1 cellular context compared by ENCODE assay signal in genomic region chr17:76501018-76501826, GRCh38.
TF ChIP-seq lines count a peak whose summit lies in the region.

Gene RHBDF2, minus strand, starts transcription at chr17:76501423. Its CDS starts 19,899 bp downstream, at chr17:76481524.

TF ChIP-seq in HepG2, 621 proteins besides CTCF, POLR2A, EP300 and RAD21 (continued from another document and continues in another):
- no peak for TF ChIP-seq NFIC (IDR thresholded peaks at IDR 0.05; ENCODE audit: low read length)
- TF ChIP-seq ZNF512B (CRISPR knock-in tag; IDR thresholded peaks at IDR 0.05; ENCODE audit: borderline replicate concordance): no peak
- no peak for TF ChIP-seq PPARG (CRISPR knock-in tag; conservative IDR thresholded peaks at IDR 0.05)
- no peak for TF ChIP-seq TCF7L2 (IDR thresholded peaks at IDR 0.05; ENCODE audit: low read depth, low read length)
- 0 out of 2 replicates have a peak, but pooled peaks have one; percentile 36 for TF ChIP-seq TGIF2 (CRISPR knock-in tag; IDR thresholded peaks at IDR 0.05)
- no peak for TF ChIP-seq GATAD2A (CRISPR knock-in tag; IDR thresholded peaks at IDR 0.05)
- TF ChIP-seq ZBTB42 (CRISPR knock-in tag; IDR thresholded peaks at IDR 0.05): no peak
- TF ChIP-seq MED1 (CRISPR knock-in tag; IDR thresholded peaks at IDR 0.05): 0 out of 2 replicates have a peak, but pooled peaks have one; percentile 7
- TF ChIP-seq, protein P1, sequence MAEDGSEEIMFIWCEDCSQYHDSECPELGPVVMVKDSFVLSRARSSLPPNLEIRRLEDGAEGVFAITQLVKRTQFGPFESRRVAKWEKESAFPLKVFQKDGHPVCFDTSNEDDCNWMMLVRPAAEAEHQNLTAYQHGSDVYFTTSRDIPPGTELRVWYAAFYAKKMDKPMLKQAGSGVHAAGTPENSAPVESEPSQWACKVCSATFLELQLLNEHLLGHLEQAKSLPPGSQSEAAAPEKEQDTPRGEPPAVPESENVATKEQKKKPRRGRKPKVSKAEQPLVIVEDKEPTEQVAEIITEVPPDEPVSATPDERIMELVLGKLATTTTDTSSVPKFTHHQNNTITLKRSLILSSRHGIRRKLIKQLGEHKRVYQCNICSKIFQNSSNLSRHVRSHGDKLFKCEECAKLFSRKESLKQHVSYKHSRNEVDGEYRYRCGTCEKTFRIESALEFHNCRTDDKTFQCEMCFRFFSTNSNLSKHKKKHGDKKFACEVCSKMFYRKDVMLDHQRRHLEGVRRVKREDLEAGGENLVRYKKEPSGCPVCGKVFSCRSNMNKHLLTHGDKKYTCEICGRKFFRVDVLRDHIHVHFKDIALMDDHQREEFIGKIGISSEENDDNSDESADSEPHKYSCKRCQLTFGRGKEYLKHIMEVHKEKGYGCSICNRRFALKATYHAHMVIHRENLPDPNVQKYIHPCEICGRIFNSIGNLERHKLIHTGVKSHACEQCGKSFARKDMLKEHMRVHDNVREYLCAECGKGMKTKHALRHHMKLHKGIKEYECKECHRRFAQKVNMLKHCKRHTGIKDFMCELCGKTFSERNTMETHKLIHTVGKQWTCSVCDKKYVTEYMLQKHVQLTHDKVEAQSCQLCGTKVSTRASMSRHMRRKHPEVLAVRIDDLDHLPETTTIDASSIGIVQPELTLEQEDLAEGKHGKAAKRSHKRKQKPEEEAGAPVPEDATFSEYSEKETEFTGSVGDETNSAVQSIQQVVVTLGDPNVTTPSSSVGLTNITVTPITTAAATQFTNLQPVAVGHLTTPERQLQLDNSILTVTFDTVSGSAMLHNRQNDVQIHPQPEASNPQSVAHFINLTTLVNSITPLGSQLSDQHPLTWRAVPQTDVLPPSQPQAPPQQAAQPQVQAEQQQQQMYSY (CRISPR knock-in tag; IDR thresholded peaks at IDR 0.05): peak; percentile 46; the same call in 1 of the 2 replicates
- peak; percentile 40; the same call in 1 of the 2 replicates for TF ChIP-seq ZNF770 (CRISPR knock-in tag; IDR thresholded peaks at IDR 0.05)
- TF ChIP-seq ZNF543 (CRISPR knock-in tag; IDR thresholded peaks at IDR 0.05): 0 out of 2 replicates have a peak, but pooled peaks have one; percentile 51
- no peak; the same call in 1 of the 2 replicates for TF ChIP-seq ZNF619 (CRISPR knock-in tag; IDR thresholded peaks at IDR 0.05)
- 0 out of 2 replicates have a peak, but pooled peaks have one; percentile 23 for TF ChIP-seq ZSCAN22 (CRISPR knock-in tag; IDR thresholded peaks at IDR 0.05)
- TF ChIP-seq DMAP1 (CRISPR knock-in tag; IDR thresholded peaks at IDR 0.05): peak; percentile 32
- peak; percentile 48 for TF ChIP-seq HNRNPK (IDR thresholded peaks at IDR 0.05; ENCODE audit: low read depth, low read length, poor library complexity, severe bottlenecking)
- TF ChIP-seq CEBPB (IDR thresholded peaks at IDR 0.05; ENCODE audit: borderline replicate concordance, low read depth, low read length): no peak
- TF ChIP-seq JARID2 (CRISPR knock-in tag; IDR thresholded peaks at IDR 0.05; ENCODE audit: insufficient replicate concordance): no peak
- TF ChIP-seq ZNF841 (CRISPR knock-in tag; IDR thresholded peaks at IDR 0.05; ENCODE audit: borderline replicate concordance): no peak
- 0 out of 2 replicates have a peak, but pooled peaks have one; percentile 35 for TF ChIP-seq ZNF768 (CRISPR knock-in tag; IDR thresholded peaks at IDR 0.05)
- no peak for TF ChIP-seq GPBP1L1 (CRISPR knock-in tag; IDR thresholded peaks at IDR 0.05)
- no peak for TF ChIP-seq ZNF678 (CRISPR knock-in tag; IDR thresholded peaks at IDR 0.05)
- no peak for TF ChIP-seq PLSCR1 (CRISPR knock-in tag; IDR thresholded peaks at IDR 0.05; ENCODE audit: borderline replicate concordance)
- TF ChIP-seq, protein P2, sequence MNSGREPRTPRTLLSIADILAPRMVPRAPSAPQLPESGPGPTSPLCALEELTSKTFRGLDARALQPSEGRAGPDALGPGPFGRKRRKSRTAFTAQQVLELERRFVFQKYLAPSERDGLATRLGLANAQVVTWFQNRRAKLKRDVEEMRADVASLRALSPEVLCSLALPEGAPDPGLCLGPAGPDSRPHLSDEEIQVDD (CRISPR knock-in tag; IDR thresholded peaks at IDR 0.05; ENCODE audit: borderline replicate concordance): no peak
- peak; percentile 58 for TF ChIP-seq TEAD3 (CRISPR knock-in tag; optimal IDR thresholded peaks at IDR 0.05; ENCODE audit: borderline replicate concordance)
- no peak for TF ChIP-seq KDM5A (IDR thresholded peaks at IDR 0.05; ENCODE audit: borderline replicate concordance, low read length)
- TF ChIP-seq AKAP8 (CRISPR knock-in tag; IDR thresholded peaks at IDR 0.05): no peak; the same call in none of the 2 replicates
- TF ChIP-seq RFX1 (IDR thresholded peaks at IDR 0.05): no peak
- TF ChIP-seq ZNF138 (CRISPR knock-in tag; IDR thresholded peaks at IDR 0.05; ENCODE audit: low read depth): peak; percentile 86; the same call in 1 of the 2 replicates
- peak; percentile 69 for TF ChIP-seq ZNF788 (CRISPR knock-in tag; IDR thresholded peaks at IDR 0.05; ENCODE audit: borderline replicate concordance)
- TF ChIP-seq SNAI1 (CRISPR knock-in tag; IDR thresholded peaks at IDR 0.05; ENCODE audit: borderline replicate concordance): no peak
- TF ChIP-seq, protein P3, sequence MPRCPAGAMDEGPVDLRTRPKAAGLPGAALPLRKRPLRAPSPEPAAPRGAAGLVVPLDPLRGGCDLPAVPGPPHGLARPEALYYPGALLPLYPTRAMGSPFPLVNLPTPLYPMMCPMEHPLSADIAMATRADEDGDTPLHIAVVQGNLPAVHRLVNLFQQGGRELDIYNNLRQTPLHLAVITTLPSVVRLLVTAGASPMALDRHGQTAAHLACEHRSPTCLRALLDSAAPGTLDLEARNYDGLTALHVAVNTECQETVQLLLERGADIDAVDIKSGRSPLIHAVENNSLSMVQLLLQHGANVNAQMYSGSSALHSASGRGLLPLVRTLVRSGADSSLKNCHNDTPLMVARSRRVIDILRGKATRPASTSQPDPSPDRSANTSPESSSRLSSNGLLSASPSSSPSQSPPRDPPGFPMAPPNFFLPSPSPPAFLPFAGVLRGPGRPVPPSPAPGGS (CRISPR knock-in tag; IDR thresholded peaks at IDR 0.05): peak; percentile 87; the same call in 1 of the 2 replicates
- no peak for TF ChIP-seq RORA (CRISPR knock-in tag; IDR thresholded peaks at IDR 0.05)
- TF ChIP-seq IRF9 (CRISPR knock-in tag; IDR thresholded peaks at IDR 0.05; ENCODE audit: borderline replicate concordance): peak; percentile 88; the same call in 1 of the 2 replicates
- no peak for TF ChIP-seq MEF2D (CRISPR knock-in tag; IDR thresholded peaks at IDR 0.05)
- peak; percentile 47 for TF ChIP-seq PHF5A (CRISPR knock-in tag; IDR thresholded peaks at IDR 0.05; ENCODE audit: low read depth, unreplicated experiment)
- TF ChIP-seq ZNF746 (CRISPR knock-in tag; IDR thresholded peaks at IDR 0.05): no peak
- TF ChIP-seq FOXA1 (IDR thresholded peaks at IDR 0.05): no peak
- 0 out of 2 replicates have a peak, but pooled peaks have one; percentile 3 for TF ChIP-seq FOXA1 (CRISPR knock-in tag; IDR thresholded peaks at IDR 0.05)
- TF ChIP-seq SAFB2 (CRISPR knock-in tag; IDR thresholded peaks at IDR 0.05; ENCODE audit: borderline replicate concordance, low read depth): 0 out of 2 replicates have a peak, but pooled peaks have one; percentile 27
- TF ChIP-seq SETDB1 (CRISPR knock-in tag; IDR thresholded peaks at IDR 0.05; ENCODE audit: borderline replicate concordance): no peak
- no peak for TF ChIP-seq ATF5 (CRISPR knock-in tag; IDR thresholded peaks at IDR 0.05; ENCODE audit: low read depth)
- no peak for TF ChIP-seq ZNF530 (CRISPR knock-in tag; IDR thresholded peaks at IDR 0.05; ENCODE audit: low read depth)
- peak; percentile 82 for TF ChIP-seq AGO2 (optimal IDR thresholded peaks at IDR 0.05; ENCODE audit: low read depth, low read length)
- TF ChIP-seq ZNF709 (CRISPR knock-in tag; IDR thresholded peaks at IDR 0.05): 0 out of 2 replicates have a peak, but pooled peaks have one; percentile 83
- peak; percentile 65 for TF ChIP-seq ZNF605 (CRISPR knock-in tag; IDR thresholded peaks at IDR 0.05)
- 0 out of 2 replicates have a peak, but pooled peaks have one; percentile 25 for TF ChIP-seq ZBED4 (CRISPR knock-in tag; IDR thresholded peaks at IDR 0.05; ENCODE audit: borderline replicate concordance)
- peak; percentile 71 for TF ChIP-seq SP5 (CRISPR knock-in tag; IDR thresholded peaks at IDR 0.05; ENCODE audit: borderline replicate concordance, low read depth)
- TF ChIP-seq POLR2G (IDR thresholded peaks at IDR 0.05; ENCODE audit: low read depth, low read length): peak; percentile 84
